Comparison of ENCODE assay signal across 1 cellular context in genomic region chr3:123032057-123032456, GRCh38.
TF ChIP-seq lines count a peak whose summit lies in the region.

No MANE protein-coding gene starts in this region.

TF ChIP-seq in HepG2, 621 proteins besides CTCF, POLR2A, EP300 and RAD21 (continued from another document):
- no peak for TF ChIP-seq ZBTB10 (CRISPR knock-in tag; IDR thresholded peaks at IDR 0.05; ENCODE audit: borderline replicate concordance)
- no peak for TF ChIP-seq KLF13 (CRISPR knock-in tag; IDR thresholded peaks at IDR 0.05)
- peak; percentile 44; the same call in 1 of the 2 replicates for TF ChIP-seq HNF4A (CRISPR knock-in tag; IDR thresholded peaks at IDR 0.05)
- TF ChIP-seq PCBP1 (IDR thresholded peaks at IDR 0.05; ENCODE audit: borderline replicate concordance, low read depth, low read length): no peak
- no peak for TF ChIP-seq RARG (CRISPR knock-in tag; IDR thresholded peaks at IDR 0.05; ENCODE audit: low read depth)
- TF ChIP-seq PCBP2 (optimal IDR thresholded peaks at IDR 0.05; ENCODE audit: low read depth, low read length, poor library complexity, severe bottlenecking): no peak
- no peak for TF ChIP-seq YEATS4 (CRISPR knock-in tag; IDR thresholded peaks at IDR 0.05; ENCODE audit: borderline replicate concordance)
- TF ChIP-seq GPBP1L1 (CRISPR knock-in tag; IDR thresholded peaks at IDR 0.05): no peak
TF ChIP-seq in HepG2: peak in this region for 2.
